Comparison of ENCODE assay signal across 14 cellular contexts in the genomic region with DNA sequence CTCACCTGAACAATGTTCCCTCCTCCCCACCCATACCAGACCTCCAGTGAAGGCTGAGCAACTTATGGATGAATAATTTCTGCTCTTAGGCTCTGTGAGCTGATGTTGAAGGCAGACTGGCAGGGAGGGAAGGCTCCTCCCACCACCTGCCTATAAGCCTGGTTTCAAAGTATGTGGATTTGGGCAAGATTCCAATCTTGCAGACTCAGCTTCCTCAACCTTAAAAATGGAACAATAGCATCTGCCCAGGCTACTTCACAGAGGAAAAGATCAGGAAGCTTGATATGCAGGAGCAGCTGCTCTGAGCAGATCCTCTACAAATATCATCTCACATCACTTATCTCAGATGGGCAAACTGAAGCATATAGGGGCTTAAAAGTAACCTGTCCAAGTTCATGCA.
DNase-seq lines count a peak whose midpoint lies in the region; ATAC-seq, FAIRE-seq and TF ChIP-seq lines count a peak whose summit lies in the region.
"Had no signal": no experiment of that assay in that cellular context is flagged by ENCODE, and none has a peak within 500 bp of the region (broad histone marks: within the 10 kb centered on the region; RNA-seq: fewer than 3 reads in every experiment).

No MANE protein-coding gene starts in this region.

- POLR2A ChIA-PET in RWPE1 (lab: Yijun Ruan, JAX; ENCODE audit: low non-redundant PET), result no interaction called here

- peaks cover 4% of the 10 kb centered on the region for H3K4me1 Mint-ChIP-seq in activated naive CD8-positive, alpha-beta T cell treated with anti-CD3 and anti-CD28 coated beads for 36 hours

- H3K27me3 Mint-ChIP-seq in activated naive CD8-positive, alpha-beta T cell treated with anti-CD3 and anti-CD28 coated beads for 36 hours, result no peaks in the 10 kb centered on the region

- H3K27me3 ChIP-seq in BE2C, result no peaks in the 10 kb centered on the region
- H3K27me3 ChIP-seq: brain microvascular endothelial cell, esophagus muscularis mucosa had no signal

- H3K27ac ChIP-seq in RWPE1, result peak overlapping the region; percentile 59
- H3K27ac ChIP-seq: brain microvascular endothelial cell, esophagus muscularis mucosa had no signal

- H3K4me3 Mint-ChIP-seq in activated naive CD8-positive, alpha-beta T cell treated with anti-CD3 and anti-CD28 coated beads for 36 hours, result no peak overlapping the region
- H3K4me3 Mint-ChIP-seq: activated T-helper 1 cell treated with anti-CD3 and anti-CD28 coated beads, Interleukin-12 subunit alpha, Interleukin-12 subunit beta, Interleukin-2, Interleukin-4 antibody, amounts not matched to agents 30 ng/mL and 10 ng/mL and 1 ng/mL, durations not matched to agents 14 hours and 24 hours and 36 hours; immature natural killer cell had no signal

- peaks cover 1% of the 10 kb centered on the region for H3K36me3 Mint-ChIP-seq in activated naive CD8-positive, alpha-beta T cell treated with anti-CD3 and anti-CD28 coated beads for 36 hours

- DNase-seq in BE2C (peak; percentile 38), HTR-8/SVneo (ENCODE audit: insufficient read length, low spot score) (no peak), RWPE1 (ENCODE audit: low spot score) (peak; percentile 53), glomerular endothelial cell (ENCODE audit: extremely low read depth, low read depth, low spot score) (peak; percentile 90), germinal center (ENCODE audit: low spot score) (no peak)
- no peak for DNase-seq in activated naive CD8-positive, alpha-beta T cell treated with anti-CD3 and anti-CD28 coated beads for 36 hours
- DNase-seq: brain microvascular endothelial cell, immature natural killer cell, NCI-H446 treated with DMSO at 0.1 percent for 48 hours had no signal

- peaks cover under 1% of the 10 kb centered on the region for H3K9me3 Mint-ChIP-seq in activated naive CD8-positive, alpha-beta T cell treated with anti-CD3 and anti-CD28 coated beads for 36 hours

- ATAC-seq in GM19351 (IDR thresholded peaks at IDR 0.05; ENCODE audit: unreplicated experiment) (no peak), HG03280 (IDR thresholded peaks at IDR 0.05; ENCODE audit: unreplicated experiment) (no peak)

- no peaks in the 10 kb centered on the region for H3K36me3 ChIP-seq in BE2C
- H3K36me3 ChIP-seq: brain microvascular endothelial cell, esophagus muscularis mucosa, HAP-1 had no signal

- CTCF ChIA-PET in RWPE1 (lab: Yijun Ruan, JAX), result interaction anchor here (0.6 kb wide), 1 partner anchor 109 kb away, joined by 3 read pairs; no protein-coding TSS in a partner anchor

- no peak overlapping the region for H3K27ac Mint-ChIP-seq in activated naive CD8-positive, alpha-beta T cell treated with anti-CD3 and anti-CD28 coated beads for 36 hours
- H3K27ac Mint-ChIP-seq: activated T-helper 1 cell treated with anti-CD3 and anti-CD28 coated beads, Interleukin-12 subunit alpha, Interleukin-12 subunit beta, Interleukin-2, Interleukin-4 antibody, amounts not matched to agents 30 ng/mL and 10 ng/mL and 1 ng/mL, durations not matched to agents 14 hours and 24 hours and 36 hours had no signal

- no peak for TF ChIP-seq CTCF in BE2C (IDR thresholded peaks at IDR 0.05; ENCODE audit: low read depth, low read length)
- no peak for TF ChIP-seq CTCF in RWPE1 (conservative IDR thresholded peaks at IDR 0.05; ENCODE audit: low read depth)

- no peak overlapping the region for H3K4me3 ChIP-seq in BE2C (ENCODE audit: low read depth, low read length)
- H3K4me3 ChIP-seq: esophagus muscularis mucosa, HAP-1 had no signal

- peaks cover 15% of the 10 kb centered on the region for H3K4me1 ChIP-seq in BE2C
- H3K4me1 ChIP-seq: HAP-1 had no signal

- peak; percentile 87 for FAIRE-seq in HTR-8/SVneo (lab: Jason Lieb, UNC)

- H3K9me3 ChIP-seq in BE2C, result no peaks in the 10 kb centered on the region
- H3K9me3 ChIP-seq: HAP-1 had no signal

Comparison
In these comparisons a context has a peak if more than half of its experiments do, and no peak if none do; other contexts are left out.
1. DNase-seq: peak in BE2C (single experiment), RWPE1 (single experiment) and glomerular endothelial cell (single experiment); none in HTR-8/SVneo (single experiment), germinal center (single experiment) and activated naive CD8-positive, alpha-beta T cell treated with anti-CD3 and anti-CD28 coated beads for 36 hours (single experiment).